Comparison of ENCODE assay signal across 24 cellular contexts in the genomic region with DNA sequence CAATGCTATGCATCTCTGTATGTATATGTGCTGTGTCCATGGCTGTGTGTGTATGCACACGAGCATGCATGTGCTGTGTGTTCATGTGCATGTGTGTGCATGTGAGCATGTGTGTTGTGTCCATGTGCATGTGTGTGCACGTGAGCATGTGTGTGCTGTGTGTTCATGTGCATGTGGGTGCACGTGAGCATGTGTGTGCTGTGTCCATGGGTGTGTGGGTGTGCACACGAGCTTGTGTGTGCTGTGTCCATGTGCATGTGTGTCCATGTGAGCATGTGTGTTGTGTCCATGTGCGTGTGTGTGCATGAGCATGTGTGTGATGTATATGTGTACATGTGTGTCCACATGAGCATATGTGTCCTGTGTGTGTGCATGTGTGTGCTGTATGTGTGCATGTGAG.
"Had no signal": no experiment of that assay in that cellular context is flagged by ENCODE, and none has a peak within 500 bp of the region (broad histone marks: within the 10 kb centered on the region; RNA-seq: fewer than 3 reads in every experiment).

No MANE protein-coding gene starts in this region.

- H3K4me1 ChIP-seq: colonic mucosa, esophagus squamous epithelium, heart right ventricle, left ventricle myocardium inferior, lower lobe of right lung, parathyroid adenoma, prostate gland, right atrium auricular region, sigmoid colon, suprapubic skin, transverse colon had no signal

- ATAC-seq: heart right ventricle; left colon; stimulated activated effector memory CD8-positive, alpha-beta T cell treated with anti-CD3 and anti-CD28 coated beads, Interleukin-12 subunit alpha, Interleukin-12 subunit beta, amount 100 ng/mL, for 72 hours had no signal

- H3K9me3 ChIP-seq: colonic mucosa, esophagus squamous epithelium, lower lobe of right lung, prostate gland, sigmoid colon, suprapubic skin had no signal

- DNase-seq: colonic mucosa; effector CD8-positive, alpha-beta T cell; endodermal cell; esophagus squamous epithelium; foreskin melanocyte; glutamatergic neuron; heart right ventricle; hypothalamus; immature natural killer cell; islet precursor cell; kidney glomerular epithelial cell; left colon; left ventricle myocardium inferior; lower lobe of right lung; natural killer cell; sigmoid colon; stimulated activated CD4-positive, alpha-beta T cell treated with anti-CD3 and anti-CD28 coated beads, Interleukin-2, amount 100 ng/mL, for 24 hours; stimulated activated CD4-positive, alpha-beta T cell treated with anti-CD3 and anti-CD28 coated beads, Interleukin-4, amount 100 ng/mL, for 24 hours; transverse colon had no signal

- H3K27me3 ChIP-seq: colonic mucosa, right atrium auricular region, suprapubic skin, transverse colon had no signal

- H3K9ac ChIP-seq: parathyroid adenoma had no signal

- H2AFZ ChIP-seq: parathyroid adenoma had no signal

- H3K4me3 ChIP-seq: colonic mucosa, esophagus squamous epithelium, heart right ventricle, left ventricle myocardium inferior, lower lobe of right lung, prostate gland, right atrium auricular region, sigmoid colon, suprapubic skin, transverse colon had no signal

- H3K79me2 ChIP-seq: parathyroid adenoma had no signal

- H3K36me3 ChIP-seq: colonic mucosa, esophagus squamous epithelium, heart right ventricle, left ventricle myocardium inferior, lower lobe of right lung, prostate gland, right atrium auricular region, sigmoid colon, suprapubic skin, transverse colon had no signal

- H3K27ac ChIP-seq: colonic mucosa, esophagus squamous epithelium, heart right ventricle, left ventricle myocardium inferior, lower lobe of right lung, parathyroid adenoma, prostate gland, right atrium auricular region, sigmoid colon, suprapubic skin, transverse colon had no signal
